ENCODE assay signal across 9 cellular contexts in genomic region chr1:89781494-89782126, GRCh38. TPM values are rescaled to one million over a fixed set of nuclear protein-coding genes. Genes with fewer than 3 reads are reported as not detected.
DNase-seq lines count a peak whose midpoint lies in the region; ATAC-seq and TF ChIP-seq lines count a peak whose summit lies in the region.
"Had no signal": no experiment of that assay in that cellular context is flagged by ENCODE, and none has a peak within 500 bp of the region (broad histone marks: within the 10 kb centered on the region; RNA-seq: fewer than 3 reads in every experiment).

No MANE protein-coding gene starts in this region.

- H3K9me2 ChIP-seq in PC-3 (replicated peaks; ENCODE audit: low read length) = no peaks in the 10 kb centered on the region

- DNase-seq in activated gamma-delta T cell treated with Interleukin-2 at 50 U/mL for 16 hours (peak; percentile 49), activated gamma-delta T cell (lab: John Stamatoyannopoulos, UW) (no peak), T-helper 1 cell (peak in 3 of 5 donors; percentile 33 to 44 (median 37)), LoVo (ENCODE audit: low spot score) (no peak), NCI-H128 (lab: John Stamatoyannopoulos, UW; ENCODE audit: unreplicated experiment) (no peak), PC-3 (no peak), NCI-H1694 treated with DMSO at 0.1 percent for 48 hours (lab: John Stamatoyannopoulos, UW) (no peak)
- DNase-seq in central memory CD8-positive, alpha-beta T cell (ENCODE audit: low spot score in 2 of 2) = peak; percentile 28 to 35

- peaks cover 14% of the 10 kb centered on the region for H3K4me1 Mint-ChIP-seq in central memory CD8-positive, alpha-beta T cell

- H3K36me3 ChIP-seq in PC-3 (ENCODE audit: low read depth, low read length) = no peaks in the 10 kb centered on the region

- intact Hi-C loops in PC-3 (cut with micrococcal nuclease) = loop anchor here (10.0 kb wide), 1 partner anchor 323 kb away; no protein-coding TSS in a partner anchor

- no peaks in the 10 kb centered on the region for H3K9me3 ChIP-seq in PC-3 (ENCODE audit: low read length)

- peak overlapping the region; percentile 49 for H3K4me3 Mint-ChIP-seq in central memory CD8-positive, alpha-beta T cell

- peak; percentile 75 for ATAC-seq in central memory CD8-positive, alpha-beta T cell (replicated peaks; ENCODE audit: extremely low read depth, poor library complexity, severe bottlenecking)
- ATAC-seq in PC-3 = no peak

- no peaks in the 10 kb centered on the region for H3K79me2 ChIP-seq in PC-3 (ENCODE audit: low read length)

- no peak overlapping the region for H3K4me3 ChIP-seq in PC-3 (ENCODE audit: low read length)
- H3K4me3 ChIP-seq: lung had no signal

- no peak overlapping the region for H3K9ac ChIP-seq in PC-3 (ENCODE audit: low read length)

- CTCF ChIA-PET in PC-3 (lab: Charles Lee) = interaction anchor here (0.6 kb wide), 1 partner anchor 345 kb away, joined by 3 read pairs; no protein-coding TSS in a partner anchor

- no peaks in the 10 kb centered on the region for H3K27me3 ChIP-seq in PC-3 (ENCODE audit: low read length)

- no TSS peak for BruUV-seq in PC-3 (replicated peaks; lab: Mats Ljungman, UMichigan)

- POLR2A ChIA-PET in PC-3 (lab: Charles Lee; ENCODE audit: unreplicated experiment) = no interaction called here

- TF ChIP-seq CTCF in PC-3 (conservative IDR thresholded peaks at IDR 0.05; ENCODE audit: low read depth, low read length) = no peak

- no peaks in the 10 kb centered on the region for H3K4me1 ChIP-seq in PC-3 (ENCODE audit: insufficient read depth, low read length)

- H4K20me1 ChIP-seq in PC-3 (ENCODE audit: low read length) = no peaks in the 10 kb centered on the region

- no peaks in the 10 kb centered on the region for H3K9me3 Mint-ChIP-seq in central memory CD8-positive, alpha-beta T cell

- no peaks in the 10 kb centered on the region for H3F3A ChIP-seq in PC-3 (ENCODE audit: low read length, unreplicated experiment)

- no peak overlapping the region for H3K27ac ChIP-seq in PC-3 (ENCODE audit: low read length)

- peak overlapping the region; percentile 39 for H3K27ac Mint-ChIP-seq in central memory CD8-positive, alpha-beta T cell (ENCODE audit: low read depth)

- no peak overlapping the region for H3K4me2 ChIP-seq in PC-3 (ENCODE audit: low read length)

- H2AFZ ChIP-seq in PC-3 (ENCODE audit: low read length) = no peak overlapping the region

- no peaks in the 10 kb centered on the region for H3K36me3 Mint-ChIP-seq in central memory CD8-positive, alpha-beta T cell (ENCODE audit: insufficient read depth)

- no peaks in the 10 kb centered on the region for H3K27me3 Mint-ChIP-seq in central memory CD8-positive, alpha-beta T cell

RNA-seq across cellular contexts. Expression of gene LRRC8D, which starts 39.2 kb away (rescaled TPM):
- 19.6 and 21.8 TPM in 2 replicates for total RNA-seq in PC-3 (2014; rRNA removed)

Comparison
In these comparisons a context has a peak if more than half of its experiments do, and no peak if none do; other contexts are left out.
1. DNase-seq: peak in activated gamma-delta T cell treated with Interleukin-2 at 50 U/mL for 16 hours (single experiment), T-helper 1 cell (3 of 5) and central memory CD8-positive, alpha-beta T cell (2 of 2); none in activated gamma-delta T cell (single experiment), LoVo (single experiment), NCI-H128 (single experiment), PC-3 (single experiment) and NCI-H1694 treated with DMSO at 0.1 percent for 48 hours (single experiment).